In the genomic region with DNA sequence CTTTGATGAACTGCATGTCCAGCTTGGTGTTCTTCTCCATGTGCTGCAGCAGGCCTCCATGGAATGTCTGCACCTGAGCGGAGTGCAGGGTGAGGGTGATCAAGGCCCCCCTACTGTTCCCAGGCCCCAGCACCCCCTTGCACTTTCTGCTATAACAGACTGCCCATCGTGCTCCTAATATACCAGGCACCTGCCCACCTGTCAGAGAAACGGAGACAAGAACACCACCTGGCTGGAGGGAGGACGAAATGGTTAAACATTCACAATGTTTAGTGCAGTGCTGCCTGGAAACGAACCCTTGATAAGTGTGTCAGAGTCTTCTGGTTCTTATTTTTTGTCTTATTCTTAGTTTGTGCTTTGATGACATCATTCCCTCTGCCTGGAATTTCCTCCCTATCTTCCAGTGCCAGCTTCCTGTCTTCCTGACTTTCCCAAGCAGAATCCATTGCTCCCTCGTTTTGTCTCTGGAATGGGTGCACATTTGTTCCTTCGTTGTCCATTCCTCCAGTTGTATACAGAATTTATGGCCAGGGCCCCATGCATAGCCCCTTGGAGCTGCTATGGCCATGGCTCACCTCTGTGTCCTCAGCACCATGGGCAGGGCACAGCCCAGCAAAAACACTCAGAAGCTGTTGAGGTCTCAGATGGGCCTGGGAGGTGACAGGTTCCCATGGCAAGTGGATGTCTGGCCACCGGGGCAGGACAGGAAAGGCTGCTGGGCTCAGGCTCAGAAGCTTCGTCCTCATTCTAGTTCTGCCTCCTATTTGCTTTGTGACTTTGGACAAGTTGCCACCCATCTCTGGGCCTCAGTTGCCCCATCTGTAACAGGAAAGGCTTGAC, we compare ENCODE assay signal across 15 cellular contexts. TPM values are rescaled to one million over a fixed set of nuclear protein-coding genes. Genes with fewer than 3 reads are reported as not detected.
DNase-seq lines count a peak whose midpoint lies in the region; ATAC-seq, FAIRE-seq and TF ChIP-seq lines count a peak whose summit lies in the region.
"Had no signal": no experiment of that assay in that cellular context is flagged by ENCODE, and none has a peak within 500 bp of the region (broad histone marks: within the 10 kb centered on the region; RNA-seq: fewer than 3 reads in every experiment).

No MANE protein-coding gene starts in this region.

- POLR2A ChIA-PET in HepG2 (lab: Yijun Ruan, JAX) = interaction anchor here (1.1 to 1.5 kb wide), 2 partner anchors 9 kb away, joined by 3 to 4 read pairs; no protein-coding TSS in a partner anchor

- in situ Hi-C loops in HepG2 (cut with HindIII; ENCODE audit: extremely low pct_ligation_motif_present, low pct_unique_long_range_greater_than_20kb) = no loop called here

- no TSS peak for BruUV-seq in HepG2 (replicated peaks; lab: Mats Ljungman, UMichigan)

- no peak overlapping the region for H2AFZ ChIP-seq in HepG2 (ENCODE audit: low read length)

- no peaks in the 10 kb centered on the region for H4K20me1 ChIP-seq in HepG2 (ENCODE audit: insufficient read depth, low read length)

- H3K4me1 ChIP-seq in left ventricle myocardium inferior (peaks cover 10% of the 10 kb centered on the region), HepG2 (ENCODE audit: insufficient read depth, low read length) (no peaks in the 10 kb centered on the region), aorta (ENCODE audit: control insufficient read depth in 1 of 2, insufficient read depth in 2 of 2, low read length in 2 of 2) (no peaks in the 10 kb centered on the region)

- no peak for TF ChIP-seq RAD21 in HepG2 (CRISPR knock-in tag; IDR thresholded peaks at IDR 0.05)

- no peak overlapping the region for H3K9ac ChIP-seq in HepG2 (ENCODE audit: insufficient read depth, low read depth, low read length)

- intact Hi-C loops in Right ventricle myocardium superior (cut with DNase I) = no loop called here
- intact Hi-C loops in left ventricle myocardium inferior (cut with micrococcal nuclease) = no loop called here
- intact Hi-C loops in HepG2 (cut with micrococcal nuclease; ENCODE audit: unreplicated experiment) = no loop called here
- intact Hi-C loops in aorta (cut with DNase I) = no loop called here

- H3K36me3 ChIP-seq in left ventricle myocardium inferior (no peaks in the 10 kb centered on the region), HepG2 (replicated peaks in 1 of 2; ENCODE audit: control insufficient read depth in 1 of 2, insufficient read depth in 2 of 2, low read length in 2 of 2) (peaks cover 12 to 13% of the 10 kb centered on the region in 2 experiments; a peak in 4 of 5 replicates), aorta (ENCODE audit: control insufficient read depth in 1 of 2, insufficient read depth in 2 of 2, low read length in 1 of 2) (no peaks in the 10 kb centered on the region)
- H3K36me3 ChIP-seq: tibial artery had no signal

- no peaks in the 10 kb centered on the region for H3K79me2 ChIP-seq in HepG2 (ENCODE audit: insufficient read depth, low read length)

- H3K27ac ChIP-seq in left ventricle myocardium inferior (replicated peaks) = no peak overlapping the region
- no peak overlapping the region for H3K27ac ChIP-seq in HepG2 (ENCODE audit: extremely low read length, insufficient read depth, low read length)
- peak overlapping the region in 1 of 2 donors; percentile 11 for H3K27ac ChIP-seq in aorta (ENCODE audit: low read depth in 1 of 2, low read length in 2 of 2)

- H3K4me2 ChIP-seq in HepG2 (ENCODE audit: low read depth, low read length) = no peak overlapping the region

- H3K27me3 ChIP-seq in left ventricle myocardium inferior (ENCODE audit: low read depth) (no peaks in the 10 kb centered on the region), HepG2 (ENCODE audit: control insufficient read depth in 1 of 2, insufficient read depth in 2 of 2, low read length in 2 of 2) (no peaks in the 10 kb centered on the region), aorta (ENCODE audit: control insufficient read depth in 1 of 2, insufficient read depth in 2 of 2, low read length in 1 of 2) (no peaks in the 10 kb centered on the region)
- H3K27me3 ChIP-seq: tibial artery had no signal

- no peak for TF ChIP-seq POLR2A in HepG2 (IDR thresholded peaks at IDR 0.05; ENCODE audit: insufficient read depth in 1 of 2, low read depth in 2 of 2, low read length in 2 of 2)

- CTCF ChIA-PET in HepG2 (lab: Yijun Ruan, JAX; ENCODE audit: low intra/inter-chr PET ratio, low total read pairs) = no interaction called here

- no peak overlapping the region for H3K4me3 ChIP-seq in left ventricle myocardium inferior
- no peak overlapping the region for H3K4me3 ChIP-seq in HepG2 (replicated peaks in 1 of 3; ENCODE audit: insufficient read depth in 1 of 3, low read depth in 2 of 3, low read length in 3 of 3)
- no peak overlapping the region for H3K4me3 ChIP-seq in aorta (ENCODE audit: low read length in 2 of 2)
- H3K4me3 ChIP-seq: skin epidermis, tibial artery had no signal

- no peaks in the 10 kb centered on the region for H3K9me3 ChIP-seq in left ventricle myocardium inferior (replicated peaks)
- H3K9me3 ChIP-seq in HepG2 (ENCODE audit: low read length) = no peaks in the 10 kb centered on the region
- H3K9me3 ChIP-seq in aorta (ENCODE audit: control insufficient read depth, low read length) = no peaks in the 10 kb centered on the region
- H3K9me3 ChIP-seq: tibial artery had no signal

- ATAC-seq in Right ventricle myocardium superior (ENCODE audit: poor library complexity) (no peak), HepG2 (no peak), aorta (ENCODE audit: low FRiP score) (no peak), HG03039 (IDR thresholded peaks at IDR 0.05; ENCODE audit: unreplicated experiment) (no peak)
- ATAC-seq: activated T-cell treated with anti-CD3 and anti-CD28 coated beads, Interleukin-2, amount 50 U/mL, for 72 hours had no signal

- no peak for TF ChIP-seq EP300 in HepG2 (IDR thresholded peaks at IDR 0.05; ENCODE audit: low read depth in 2 of 2, low read length in 2 of 2)
- no peak for TF ChIP-seq EP300 in HepG2 (CRISPR knock-in tag; IDR thresholded peaks at IDR 0.05; ENCODE audit: borderline replicate concordance)

- DNase-seq in Right ventricle myocardium superior (peak; percentile 25), left ventricle myocardium inferior (no peak), dermis blood vessel endothelial cell (peak; percentile 64), HepG2 (ENCODE audit: low spot score) (no peak), aorta (peak; percentile 32 to 63), NCI-H187 treated with DMSO at 0.1 percent for 48 hours (lab: John Stamatoyannopoulos, UW) (no peak), GM19240 (ENCODE audit: insufficient read length, low spot score) (no peak)
- DNase-seq: activated CD4-positive, alpha-beta T cell treated with anti-CD3 and anti-CD28 coated beads, Interleukin-2, amount 10 ng/mL, durations not matched to agents 24 days and 14 days; activated T-cell treated with anti-CD3 and anti-CD28 coated beads, Interleukin-2, amount 50 U/mL, for 72 hours; T-helper 2 cell; tibial artery had no signal

- FAIRE-seq in HepG2 (lab: Jason Lieb, UNC) = no peak
- FAIRE-seq: A204.1, D721Med had no signal

- TF ChIP-seq CTCF in left ventricle myocardium inferior (IDR thresholded peaks at IDR 0.05; ENCODE audit: borderline replicate concordance) (no peak), HepG2 (CRISPR knock-in tag; IDR thresholded peaks at IDR 0.05) (no peak)

- WGBS in HepG2 (ENCODE audit: low lambda C conversion rate) = 93% methylated on average over 8 of the region's 9 CpGs
- 36% methylated on average over 9 of the region's 9 CpGs for WGBS in aorta, 2 donors

RNA-seq across cellular contexts. Expression of gene BAIAP2L2, which starts 11.9 kb away (rescaled TPM):
- total RNA-seq in Right ventricle myocardium superior = 0.24 TPM
- 0.16 TPM for total RNA-seq in left ventricle myocardium inferior
- total RNA-seq in dermis blood vessel endothelial cell = not detected in 2 replicates
- total RNA-seq in HepG2 (2016; rRNA removed; fragmentation: Illumina TruSeq; extraction: Trizol) = 3.0 and 4.4 TPM in 2 replicates
- total RNA-seq in HepG2 (2016; cell fraction: cytosol; rRNA removed; fragmentation: Illumina TruSeq; extraction: Trizol; ENCODE audit: low read depth) = 2.2 and 2.3 TPM in 2 replicates
- 1.8 and 4.6 TPM in 2 replicates for total RNA-seq in HepG2 (2016; cell fraction: insoluble cytoplasmic fraction; rRNA removed; fragmentation: Illumina TruSeq; extraction: Trizol)
- total RNA-seq in HepG2 (2016; cell fraction: membrane; rRNA removed; fragmentation: Illumina TruSeq; extraction: Trizol) = 2.9 and 3.5 TPM in 2 replicates
- total RNA-seq in HepG2 (2016; cell fraction: nucleus; rRNA removed; fragmentation: Illumina TruSeq; extraction: Trizol) = 3.9 and 4.3 TPM in 2 replicates
- 7.5 and 8.4 TPM in 2 replicates for polyA plus RNA-seq in HepG2 (2011; rRNA removed)
- polyA plus RNA-seq in HepG2 (2011; cell fraction: cytosol; rRNA removed) = 3.0 and 4.7 TPM in 2 replicates
- polyA plus RNA-seq in HepG2 (2011; cell fraction: nucleus; rRNA removed) = 77.2 and 103 TPM in 2 replicates
- polyA plus RNA-seq in HepG2 (2012) = 5.6 and 7.7 TPM in 2 replicates
- polyA plus RNA-seq in HepG2 (2016; cell fraction: cytosol; fragmentation: Illumina TruSeq; extraction: Trizol; ENCODE audit: low read depth) = 3.1 and 3.4 TPM in 2 replicates
- polyA plus RNA-seq in HepG2 (2016; cell fraction: insoluble cytoplasmic fraction; fragmentation: Illumina TruSeq; extraction: Trizol; ENCODE audit: low read depth) = 4.8 and 7.0 TPM in 2 replicates
- polyA plus RNA-seq in HepG2 (2016; cell fraction: membrane; fragmentation: Illumina TruSeq; extraction: Trizol; ENCODE audit: low read depth) = 4.5 TPM in 2 replicates
- polyA plus RNA-seq in HepG2 (2016; cell fraction: nucleus; fragmentation: Illumina TruSeq; extraction: Trizol; ENCODE audit: insufficient read depth, low read depth) = 34.3 and 34.8 TPM in 2 replicates
- 0.23 and 3.8 TPM in 2 replicates for polyA minus RNA-seq in HepG2 (2011; rRNA and poly(A)+ RNA removed; ENCODE audit: low replicate concordance)
- 3.0 and 4.1 TPM in 2 replicates for polyA minus RNA-seq in HepG2 (2011; cell fraction: cytosol; rRNA and poly(A)+ RNA removed)
- 4.5 and 5.1 TPM in 2 replicates for polyA minus RNA-seq in HepG2 (2011; cell fraction: nucleus; rRNA and poly(A)+ RNA removed)
- under 1 TPM; 0.26 to 0.48 TPM for total RNA-seq in aorta
- 10 to 100 TPM in 1 of 2 donors, 1 to 10 TPM in 1; 2.3 to 11.9 TPM for polyA plus RNA-seq in aorta

RNA-seq across cellular contexts. Expression of gene SLC16A8, which starts 14.6 kb away (rescaled TPM):
- total RNA-seq in Right ventricle myocardium superior (not detected), left ventricle myocardium inferior (not detected), dermis blood vessel endothelial cell (0.05 TPM in 1 of 2 replicates, not detected in the other), HepG2 (2016; rRNA removed; fragmentation: Illumina TruSeq; extraction: Trizol) (not detected in 2 replicates), aorta (under 1 TPM in 1 of 2 donors, not detected in 1; 0.81 TPM)
- total RNA-seq in HepG2 (2016; cell fraction: cytosol; rRNA removed; fragmentation: Illumina TruSeq; extraction: Trizol; ENCODE audit: low read depth) = not detected in 2 replicates
- not detected in 2 replicates for total RNA-seq in HepG2 (2016; cell fraction: insoluble cytoplasmic fraction; rRNA removed; fragmentation: Illumina TruSeq; extraction: Trizol)
- total RNA-seq in HepG2 (2016; cell fraction: membrane; rRNA removed; fragmentation: Illumina TruSeq; extraction: Trizol) = not detected in 2 replicates
- not detected in 2 replicates for total RNA-seq in HepG2 (2016; cell fraction: nucleus; rRNA removed; fragmentation: Illumina TruSeq; extraction: Trizol)
- polyA plus RNA-seq in HepG2 (2011; rRNA removed) (not detected in 2 replicates), aorta (under 1 TPM; 0.25 to 0.72 TPM)
- not detected in 2 replicates for polyA plus RNA-seq in HepG2 (2011; cell fraction: cytosol; rRNA removed)
- not detected in 2 replicates for polyA plus RNA-seq in HepG2 (2011; cell fraction: nucleus; rRNA removed)
- 0.44 and 0.49 TPM in 2 replicates for polyA plus RNA-seq in HepG2 (2012)
- not detected in 2 replicates for polyA plus RNA-seq in HepG2 (2016; cell fraction: cytosol; fragmentation: Illumina TruSeq; extraction: Trizol; ENCODE audit: low read depth)
- not detected in 2 replicates for polyA plus RNA-seq in HepG2 (2016; cell fraction: insoluble cytoplasmic fraction; fragmentation: Illumina TruSeq; extraction: Trizol; ENCODE audit: low read depth)
- not detected in 2 replicates for polyA plus RNA-seq in HepG2 (2016; cell fraction: membrane; fragmentation: Illumina TruSeq; extraction: Trizol; ENCODE audit: low read depth)
- not detected in 2 replicates for polyA plus RNA-seq in HepG2 (2016; cell fraction: nucleus; fragmentation: Illumina TruSeq; extraction: Trizol; ENCODE audit: insufficient read depth, low read depth)
- not detected in 2 replicates for polyA minus RNA-seq in HepG2 (2011; rRNA and poly(A)+ RNA removed; ENCODE audit: low replicate concordance)
- polyA minus RNA-seq in HepG2 (2011; cell fraction: cytosol; rRNA and poly(A)+ RNA removed) = not detected in 2 replicates
- polyA minus RNA-seq in HepG2 (2011; cell fraction: nucleus; rRNA and poly(A)+ RNA removed) = not detected in 2 replicates
- total RNA-seq: activated CD4-positive, alpha-beta T cell treated with anti-CD3 and anti-CD28 coated beads, Interleukin-2, amount 10 ng/mL, durations not matched to agents 24 days and 14 days; activated T-cell treated with anti-CD3 and anti-CD28 coated beads, Interleukin-2, amount 50 U/mL, for 72 hours had no signal

RNA-seq across cellular contexts. Expression of gene PICK1, which starts 41.4 kb away (rescaled TPM):
- total RNA-seq in Right ventricle myocardium superior = 20.4 TPM
- total RNA-seq in left ventricle myocardium inferior = 21.1 TPM
- total RNA-seq in dermis blood vessel endothelial cell = 15.5 and 18.7 TPM in 2 replicates
- 16.0 and 19.3 TPM in 2 replicates for total RNA-seq in HepG2 (2016; rRNA removed; fragmentation: Illumina TruSeq; extraction: Trizol)
- 5.2 and 7.0 TPM in 2 replicates for total RNA-seq in HepG2 (2016; cell fraction: cytosol; rRNA removed; fragmentation: Illumina TruSeq; extraction: Trizol; ENCODE audit: low read depth)
- total RNA-seq in HepG2 (2016; cell fraction: insoluble cytoplasmic fraction; rRNA removed; fragmentation: Illumina TruSeq; extraction: Trizol) = 12.5 and 21.2 TPM in 2 replicates
- 5.1 and 6.4 TPM in 2 replicates for total RNA-seq in HepG2 (2016; cell fraction: membrane; rRNA removed; fragmentation: Illumina TruSeq; extraction: Trizol)
- 23.0 and 24.4 TPM in 2 replicates for total RNA-seq in HepG2 (2016; cell fraction: nucleus; rRNA removed; fragmentation: Illumina TruSeq; extraction: Trizol)
- 25.3 and 28.9 TPM in 2 replicates for polyA plus RNA-seq in HepG2 (2011; rRNA removed)
- polyA plus RNA-seq in HepG2 (2011; cell fraction: cytosol; rRNA removed) = 16.7 and 22.6 TPM in 2 replicates
- 156 and 186 TPM in 2 replicates for polyA plus RNA-seq in HepG2 (2011; cell fraction: nucleus; rRNA removed)
- 11.1 and 11.5 TPM in 2 replicates for polyA plus RNA-seq in HepG2 (2012)
- 1.6 and 2.0 TPM in 2 replicates for polyA plus RNA-seq in HepG2 (2016; cell fraction: cytosol; fragmentation: Illumina TruSeq; extraction: Trizol; ENCODE audit: low read depth)
- polyA plus RNA-seq in HepG2 (2016; cell fraction: insoluble cytoplasmic fraction; fragmentation: Illumina TruSeq; extraction: Trizol; ENCODE audit: low read depth) = 13.6 and 16.4 TPM in 2 replicates
- polyA plus RNA-seq in HepG2 (2016; cell fraction: membrane; fragmentation: Illumina TruSeq; extraction: Trizol; ENCODE audit: low read depth) = 2.3 and 3.1 TPM in 2 replicates
- polyA plus RNA-seq in HepG2 (2016; cell fraction: nucleus; fragmentation: Illumina TruSeq; extraction: Trizol; ENCODE audit: insufficient read depth, low read depth) = 45.3 and 47.7 TPM in 2 replicates
- 19.1 and 21.9 TPM in 2 replicates for polyA minus RNA-seq in HepG2 (2011; rRNA and poly(A)+ RNA removed; ENCODE audit: low replicate concordance)
- 5.4 and 6.4 TPM in 2 replicates for polyA minus RNA-seq in HepG2 (2011; cell fraction: cytosol; rRNA and poly(A)+ RNA removed)
- polyA minus RNA-seq in HepG2 (2011; cell fraction: nucleus; rRNA and poly(A)+ RNA removed) = 26.1 and 32.8 TPM in 2 replicates
- total RNA-seq in aorta = 10 to 100 TPM; 25.0 to 26.4 TPM
- polyA plus RNA-seq in aorta = 10 to 100 TPM in 1 of 2 donors, 1 to 10 TPM in 1; 9.5 to 46.2 TPM

Comparison
In these comparisons a context has a peak if more than half of its experiments do, and no peak if none do; other contexts are left out.
1. DNase-seq: peak in Right ventricle myocardium superior (single experiment), dermis blood vessel endothelial cell (single experiment) and aorta (2 of 2); none in left ventricle myocardium inferior (single experiment), HepG2 (single experiment), NCI-H187 treated with DMSO at 0.1 percent for 48 hours (single experiment) and GM19240 (single experiment).